ENCODE assay signal across 1 cellular context in genomic region chr15:93059442-93059841, GRCh38.
TF ChIP-seq lines count a peak whose summit lies in the region.

No MANE protein-coding gene starts in this region.

TF ChIP-seq in IMR-90, 13 proteins besides CTCF, POLR2A, EP300 and RAD21 (continued from another document):
- TF ChIP-seq USF2 (IDR thresholded peaks at IDR 0.05; ENCODE audit: low read depth, low read length) (no peak), BHLHE40 (IDR thresholded peaks at IDR 0.05; ENCODE audit: low read depth, low read length) (no peak), FOS (IDR thresholded peaks at IDR 0.05; ENCODE audit: low read depth, low read length) (no peak)
